1 cellular context compared by ENCODE assay signal in genomic region chr16:85716016-85716679, GRCh38.
TF ChIP-seq lines count a peak whose summit lies in the region.

No MANE protein-coding gene starts in this region.

TF ChIP-seq in GM12878, 131 proteins besides CTCF, POLR2A, EP300 and RAD21:
- TF ChIP-seq E4F1 (IDR thresholded peaks at IDR 0.05; ENCODE audit: borderline replicate concordance, partially characterized antibody) (peak; percentile 34), MEF2A (IDR thresholded peaks at IDR 0.05; ENCODE audit: insufficient read depth, low read depth, low read length) (no peak)
